ENCODE assay signal across 27 cellular contexts in genomic region chr16:19297454-19297853, GRCh38. TPM values are rescaled to one million over a fixed set of nuclear protein-coding genes. Genes with fewer than 3 reads are reported as not detected.
"Had no signal": no experiment of that assay in that cellular context is flagged by ENCODE, and none has a peak within 500 bp of the region (broad histone marks: within the 10 kb centered on the region; RNA-seq: fewer than 3 reads in every experiment).

No MANE protein-coding gene starts in this region.

- ATAC-seq: stimulated activated effector memory CD8-positive, alpha-beta T cell treated with anti-CD3 and anti-CD28 coated beads, Interleukin-12 subunit alpha, Interleukin-12 subunit beta, amount 100 ng/mL, for 72 hours; stimulated activated memory B cell treated with anti-CD40 and anti-IgM and Interleukin-4, amounts not matched to agents 10 μg/mL and 1 μg/mL and 100 μg/mL, for 72 hours; stimulated activated naive B cell treated with anti-CD40 and anti-IgM and Interleukin-4, amounts not matched to agents 10 μg/mL and 1 μg/mL and 100 μg/mL, for 72 hours; stimulated activated naive CD8-positive, alpha-beta T cell treated with anti-CD3 and anti-CD28 coated beads, Interleukin-15, amount 100 ng/mL, for 72 hours; stimulated activated naive CD8-positive, alpha-beta T cell treated with anti-CD3 and anti-CD28 coated beads, Interleukin-15, Interleukin-2, amounts not matched to agents 100 U/mL and 50 U/mL, for 24 hours; upper lobe of right lung had no signal

- H3K4me3 ChIP-seq: stomach, suprapubic skin, testis, thoracic aorta, thyroid gland, tibial artery, tibial nerve, transverse colon, upper lobe of left lung, upper lobe of right lung, uterus, vagina had no signal

- H3K4me1 ChIP-seq: suprapubic skin, testis, thyroid gland, tibial artery, tibial nerve, transverse colon, uterus, vagina had no signal

- H3K27ac ChIP-seq: stomach, suprapubic skin, testis, thoracic aorta, thyroid gland, tibial artery, tibial nerve, transverse colon, upper lobe of left lung, upper lobe of right lung, uterus, vagina had no signal

- H3K36me3 ChIP-seq: stomach, suprapubic skin, thoracic aorta, thyroid gland, tibial artery, tibial nerve, transverse colon, upper lobe of left lung, upper lobe of right lung, uterus, vagina had no signal

- H3K27me3 ChIP-seq: stomach, testis, thyroid gland, tibial nerve, transverse colon, upper lobe of left lung, upper lobe of right lung, uterus, vagina had no signal

- H3K9me3 ChIP-seq: stomach, suprapubic skin, testis, thoracic aorta, thyroid gland, tibial artery, tibial nerve, transverse colon, upper lobe of left lung, upper lobe of right lung, uterus, vagina had no signal

- DNase-seq: stimulated activated CD4-positive, alpha-beta T cell treated with anti-CD3 and anti-CD28 coated beads, Interleukin-2, amount 100 ng/mL, for 48 hours; stimulated activated CD4-positive, alpha-beta T cell treated with anti-CD3 and anti-CD28 coated beads, Interleukin-4, amount 100 ng/mL, for 1 hour; stimulated activated CD4-positive, alpha-beta T cell treated with anti-CD3 and anti-CD28 coated beads, Interleukin-4, amount 100 ng/mL, for 24 hours; stimulated activated CD4-positive, alpha-beta T cell treated with anti-CD3 and anti-CD28 coated beads, Interleukin-4, amount 100 ng/mL, for 4 hours; stimulated activated CD8-positive, alpha-beta memory T cell treated with anti-CD3 and anti-CD28 coated beads, Interleukin-4, amount 100 ng/mL, for 48 hours; stimulated activated naive B cell treated with anti-CD40 and anti-IgM and Interleukin-4, amounts not matched to agents 10 μg/mL and 1 μg/mL and 100 μg/mL, for 72 hours; stimulated activated naive CD4-positive, alpha-beta T cell; stimulated activated naive CD4-positive, alpha-beta T cell treated with Interleukin-2 at 50 U/mL for 16 hours; stimulated activated naive CD8-positive, alpha-beta T cell treated with anti-CD3 and anti-CD28 coated beads, Interleukin-15, amount 100 ng/mL, for 72 hours; stimulated activated naive CD8-positive, alpha-beta T cell treated with anti-CD3 and anti-CD28 coated beads, Interleukin-15, Interleukin-2, amounts not matched to agents 100 U/mL and 50 U/mL, for 24 hours; stomach; substantia nigra; testis; thyroid gland; tibial artery; transverse colon; trophoblast cell; upper lobe of left lung; upper lobe of right lung; uterus had no signal

RNA-seq across cellular contexts. Expression of gene CLEC19A, which starts 11.9 kb away (rescaled TPM):
- polyA plus RNA-seq: stomach, urinary bladder had no signal
